In the genomic region with DNA sequence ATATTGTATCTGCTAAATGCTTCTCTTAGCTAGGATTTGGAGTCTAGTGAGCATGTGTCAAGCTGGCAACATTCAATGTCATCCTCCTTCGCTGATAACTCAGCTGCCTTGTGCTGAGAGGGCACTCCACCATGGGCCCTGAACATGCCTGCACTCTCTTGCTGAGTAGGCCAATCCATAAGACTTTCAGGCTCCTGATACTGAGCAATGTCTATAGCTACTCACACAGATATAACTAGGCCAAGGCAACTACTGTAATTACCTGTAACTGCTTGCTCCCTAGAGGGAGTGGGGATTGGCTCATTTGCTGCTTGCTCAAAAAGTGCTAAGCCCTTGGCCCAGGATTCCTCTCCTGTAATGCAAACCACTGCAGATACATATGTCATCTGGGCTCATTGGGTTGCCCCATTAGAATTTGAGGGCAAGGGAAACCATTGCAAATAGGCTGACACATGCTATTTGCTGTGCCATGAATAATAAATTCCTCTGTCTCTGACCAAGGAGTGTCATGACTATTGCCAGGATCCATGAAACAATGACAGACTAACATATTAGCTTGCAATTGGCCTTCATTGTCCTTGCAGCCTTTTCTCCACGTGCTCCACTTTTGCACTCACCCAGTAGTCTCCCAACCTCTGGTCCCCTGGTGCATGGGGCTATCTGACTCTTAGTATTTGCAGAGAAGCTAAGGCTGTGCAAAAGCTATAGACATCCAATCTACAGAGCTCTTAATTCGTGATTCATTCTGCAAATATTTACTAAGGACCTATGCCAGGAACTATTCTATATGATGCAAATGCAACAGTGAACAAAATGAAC, we compare ENCODE assay signal across 13 cellular contexts. TPM values are rescaled to one million over a fixed set of nuclear protein-coding genes. Genes with fewer than 3 reads are reported as not detected.
DNase-seq lines count a peak whose midpoint lies in the region; ATAC-seq and TF ChIP-seq lines count a peak whose summit lies in the region.
"Had no signal": no experiment of that assay in that cellular context is flagged by ENCODE, and none has a peak within 500 bp of the region (broad histone marks: within the 10 kb centered on the region; RNA-seq: fewer than 3 reads in every experiment).

No MANE protein-coding gene starts in this region.

- H3K36me3 ChIP-seq in mammary epithelial cell (ENCODE audit: insufficient read depth, low read length), result no peaks in the 10 kb centered on the region
- H3K36me3 ChIP-seq in Peyer's patch, result no peaks in the 10 kb centered on the region
- H3K36me3 ChIP-seq: gastroesophageal sphincter, left lung had no signal

- CTCF ChIA-PET in mammary epithelial cell (lab: Charles Lee; ENCODE audit: low non-redundant PET), result no interaction called here

- TF ChIP-seq POLR2A in Peyer's patch (IDR thresholded peaks at IDR 0.05), result no peak

- no peak overlapping the region for H3K9ac ChIP-seq in mammary epithelial cell (ENCODE audit: insufficient read depth, low read length)

- dilution Hi-C loops in mammary epithelial cell (cut with HindIII; ENCODE audit: low sequenced_read_pairs), result no loop called here

- intact Hi-C loops in mammary epithelial cell (cut with micrococcal nuclease), result no loop called here
- intact Hi-C loops in left colon (cut with DNase I, micrococcal nuclease), result no loop called here

- BruUV-seq in mammary epithelial cell (replicated peaks; lab: Mats Ljungman, UMichigan), result no TSS peak

- H3K4me2 ChIP-seq in mammary epithelial cell (ENCODE audit: insufficient read depth, low read depth, low read length), result no peak overlapping the region

- ATAC-seq in left colon, result peak; percentile 96
- ATAC-seq: body of pancreas; gastroesophageal sphincter; left lung; stimulated activated memory B cell treated with anti-CD40 and anti-IgM and Interleukin-4, amounts not matched to agents 10 μg/mL and 1 μg/mL and 100 μg/mL, for 72 hours had no signal

- no peaks in the 10 kb centered on the region for H3K79me2 ChIP-seq in mammary epithelial cell (ENCODE audit: insufficient read depth, low read length)

- H3K27ac ChIP-seq in mammary epithelial cell (ENCODE audit: insufficient read depth, low read depth, low read length) (no peak overlapping the region), Peyer's patch (no peak overlapping the region)
- H3K27ac ChIP-seq: body of pancreas, gastroesophageal sphincter, left lung had no signal

- H3K9me3 ChIP-seq in mammary epithelial cell (replicated peaks; ENCODE audit: insufficient read depth, low read length) (no peaks in the 10 kb centered on the region), Peyer's patch (no peaks in the 10 kb centered on the region)
- H3K9me3 ChIP-seq: body of pancreas, gastroesophageal sphincter, left lung had no signal

- in situ Hi-C loops in mammary epithelial cell (cut with MboI; ENCODE audit: low sequenced_read_pairs in 2 of 2), result no loop called here

- H4K20me1 ChIP-seq in mammary epithelial cell (ENCODE audit: insufficient read depth, low read length), result no peaks in the 10 kb centered on the region

- WGBS in mammary epithelial cell (ENCODE audit: low coverage, missing lambda C conversion rate), result 84% methylated on average over 3 of the region's 3 CpGs

- H3K27me3 ChIP-seq in mammary epithelial cell (ENCODE audit: insufficient read depth, low read length) (no peaks in the 10 kb centered on the region), Peyer's patch (no peaks in the 10 kb centered on the region)
- H3K27me3 ChIP-seq: body of pancreas, gastroesophageal sphincter, left lung had no signal

- H3K4me3 ChIP-seq in mammary epithelial cell (replicated peaks in 1 of 3; ENCODE audit: insufficient read depth in 1 of 3, low read depth in 2 of 3, low read length in 3 of 3) (no peak overlapping the region), Peyer's patch (no peak overlapping the region)
- H3K4me3 ChIP-seq: body of pancreas, gastroesophageal sphincter, left lung had no signal

- TF ChIP-seq CTCF in mammary epithelial cell (conservative IDR thresholded peaks at IDR 0.05 in 1 of 2, IDR thresholded peaks at IDR 0.05 in 1 of 2; ENCODE audit: extremely low read depth in 1 of 2, insufficient read depth in 1 of 2, low read depth in 1 of 2, low read length in 2 of 2) (no peak), Peyer's patch (IDR thresholded peaks at IDR 0.05) (no peak)

- peak; percentile 70 for DNase-seq in ELR (ENCODE audit: low read depth)
- peak; percentile 86 for DNase-seq in NCI-H345 (lab: John Stamatoyannopoulos, UW)
- peak; percentile 53 for DNase-seq in mammary epithelial cell
- DNase-seq in left colon, result no peak
- no peak for DNase-seq in NOMO-1 treated with dmso at 0.1 percent for 144 hours (lab: John Stamatoyannopoulos, UW; ENCODE audit: unreplicated experiment)
- DNase-seq in inferior parietal cortex (ENCODE audit: extremely low spot score), result no peak
- DNase-seq in Peyer's patch, result no peak
- DNase-seq: activated T-cell treated with anti-CD3 and anti-CD28 coated beads, Interleukin-2, amount 50 U/mL, for 1 hour; body of pancreas; left lung; NCI-H1092 had no signal

- no peak overlapping the region for H2AFZ ChIP-seq in mammary epithelial cell (ENCODE audit: low read depth, low read length)

- H3K4me1 ChIP-seq in mammary epithelial cell (ENCODE audit: insufficient read depth, low read length), result peaks cover 16% of the 10 kb centered on the region
- no peaks in the 10 kb centered on the region for H3K4me1 ChIP-seq in Peyer's patch
- H3K4me1 ChIP-seq: body of pancreas, gastroesophageal sphincter, left lung had no signal

RNA-seq across cellular contexts. Expression of a gene that starts 36.9 kb away (rescaled TPM):
- total RNA-seq in mammary epithelial cell (10 to 100 TPM; 46.5 to 56.0 TPM), left colon (10 to 100 TPM; 40.8 to 42.8 TPM), Peyer's patch (10 to 100 TPM; 20.6 to 34.7 (median 30.0) TPM)
- polyA plus RNA-seq in mammary epithelial cell, result 26.1 TPM
- 113 TPM for polyA minus RNA-seq in mammary epithelial cell

Comparison
In these comparisons a context has a peak if more than half of its experiments do, and no peak if none do; other contexts are left out.
1. DNase-seq: peak in ELR (single experiment), NCI-H345 (single experiment) and mammary epithelial cell (single experiment); none in left colon (0 of 2), NOMO-1 treated with dmso at 0.1 percent for 144 hours (single experiment), inferior parietal cortex (single experiment) and Peyer's patch (0 of 3).